2 cellular contexts compared by ENCODE assay signal in the genomic region with DNA sequence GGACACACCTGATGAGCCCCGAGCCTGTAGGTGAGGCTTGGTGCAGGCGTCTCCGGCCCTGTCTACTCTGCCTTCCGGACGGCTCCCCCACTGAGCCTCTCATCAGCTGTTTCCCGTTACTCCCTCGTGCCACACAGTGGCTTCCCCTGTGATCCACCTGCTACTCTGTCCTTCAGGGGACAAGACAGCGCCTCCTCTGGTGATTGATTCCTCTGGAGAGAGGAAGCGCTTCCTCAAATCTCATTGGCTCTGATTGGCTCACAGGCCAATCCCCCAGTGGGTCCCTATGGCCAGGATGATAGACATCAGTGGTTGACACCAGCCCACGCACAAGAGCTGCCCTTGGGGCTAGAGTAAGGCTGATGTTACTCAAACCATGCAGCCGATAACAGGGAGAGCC.
A peak's percentile ranks its signal among the peaks of the same experiment; 100 is the strongest.
TF ChIP-seq lines count a peak whose summit lies in the region.

No MANE protein-coding gene starts in this region.

TF ChIP-seq in HEK293, 187 proteins besides CTCF, POLR2A, EP300 and RAD21:
- TF ChIP-seq ZNF341 (tag by site-specific recombination; IDR thresholded peaks at IDR 0.05; ENCODE audit: low read depth), result peak; percentile 20; the same call in 1 of the 2 replicates
- TF ChIP-seq, protein P1, sequence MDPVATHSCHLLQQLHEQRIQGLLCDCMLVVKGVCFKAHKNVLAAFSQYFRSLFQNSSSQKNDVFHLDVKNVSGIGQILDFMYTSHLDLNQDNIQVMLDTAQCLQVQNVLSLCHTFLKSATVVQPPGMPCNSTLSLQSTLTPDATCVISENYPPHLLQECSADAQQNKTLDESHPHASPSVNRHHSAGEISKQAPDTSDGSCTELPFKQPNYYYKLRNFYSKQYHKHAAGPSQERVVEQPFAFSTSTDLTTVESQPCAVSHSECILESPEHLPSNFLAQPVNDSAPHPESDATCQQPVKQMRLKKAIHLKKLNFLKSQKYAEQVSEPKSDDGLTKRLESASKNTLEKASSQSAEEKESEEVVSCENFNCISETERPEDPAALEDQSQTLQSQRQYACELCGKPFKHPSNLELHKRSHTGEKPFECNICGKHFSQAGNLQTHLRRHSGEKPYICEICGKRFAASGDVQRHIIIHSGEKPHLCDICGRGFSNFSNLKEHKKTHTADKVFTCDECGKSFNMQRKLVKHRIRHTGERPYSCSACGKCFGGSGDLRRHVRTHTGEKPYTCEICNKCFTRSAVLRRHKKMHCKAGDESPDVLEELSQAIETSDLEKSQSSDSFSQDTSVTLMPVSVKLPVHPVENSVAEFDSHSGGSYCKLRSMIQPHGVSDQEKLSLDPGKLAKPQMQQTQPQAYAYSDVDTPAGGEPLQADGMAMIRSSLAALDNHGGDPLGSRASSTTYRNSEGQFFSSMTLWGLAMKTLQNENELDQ (tag by site-specific recombination; IDR thresholded peaks at IDR 0.05; ENCODE audit: low read depth), result no peak

TF ChIP-seq in HepG2, 621 proteins besides CTCF, POLR2A, EP300 and RAD21:
- TF ChIP-seq, protein P2, sequence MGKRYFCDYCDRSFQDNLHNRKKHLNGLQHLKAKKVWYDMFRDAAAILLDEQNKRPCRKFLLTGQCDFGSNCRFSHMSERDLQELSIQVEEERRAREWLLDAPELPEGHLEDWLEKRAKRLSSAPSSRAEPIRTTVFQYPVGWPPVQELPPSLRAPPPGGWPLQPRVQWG (CRISPR knock-in tag; IDR thresholded peaks at IDR 0.05; ENCODE audit: borderline replicate concordance, low read depth), result no peak
- TF ChIP-seq, protein P3, sequence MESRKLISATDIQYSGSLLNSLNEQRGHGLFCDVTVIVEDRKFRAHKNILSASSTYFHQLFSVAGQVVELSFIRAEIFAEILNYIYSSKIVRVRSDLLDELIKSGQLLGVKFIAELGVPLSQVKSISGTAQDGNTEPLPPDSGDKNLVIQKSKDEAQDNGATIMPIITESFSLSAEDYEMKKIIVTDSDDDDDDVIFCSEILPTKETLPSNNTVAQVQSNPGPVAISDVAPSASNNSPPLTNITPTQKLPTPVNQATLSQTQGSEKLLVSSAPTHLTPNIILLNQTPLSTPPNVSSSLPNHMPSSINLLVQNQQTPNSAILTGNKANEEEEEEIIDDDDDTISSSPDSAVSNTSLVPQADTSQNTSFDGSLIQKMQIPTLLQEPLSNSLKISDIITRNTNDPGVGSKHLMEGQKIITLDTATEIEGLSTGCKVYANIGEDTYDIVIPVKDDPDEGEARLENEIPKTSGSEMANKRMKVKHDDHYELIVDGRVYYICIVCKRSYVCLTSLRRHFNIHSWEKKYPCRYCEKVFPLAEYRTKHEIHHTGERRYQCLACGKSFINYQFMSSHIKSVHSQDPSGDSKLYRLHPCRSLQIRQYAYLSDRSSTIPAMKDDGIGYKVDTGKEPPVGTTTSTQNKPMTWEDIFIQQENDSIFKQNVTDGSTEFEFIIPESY (CRISPR knock-in tag; IDR thresholded peaks at IDR 0.05), result 0 out of 2 replicates have a peak, but pooled peaks have one; percentile 44
